In genomic region chr1:2003564-2004131, GRCh38 we compare ENCODE assay signal across 8 cellular contexts. TPM values are rescaled to one million over a fixed set of nuclear protein-coding genes. Genes with fewer than 3 reads are reported as not detected.
DNase-seq lines count a peak whose midpoint lies in the region; ATAC-seq and TF ChIP-seq lines count a peak whose summit lies in the region.

A gene with protein sequence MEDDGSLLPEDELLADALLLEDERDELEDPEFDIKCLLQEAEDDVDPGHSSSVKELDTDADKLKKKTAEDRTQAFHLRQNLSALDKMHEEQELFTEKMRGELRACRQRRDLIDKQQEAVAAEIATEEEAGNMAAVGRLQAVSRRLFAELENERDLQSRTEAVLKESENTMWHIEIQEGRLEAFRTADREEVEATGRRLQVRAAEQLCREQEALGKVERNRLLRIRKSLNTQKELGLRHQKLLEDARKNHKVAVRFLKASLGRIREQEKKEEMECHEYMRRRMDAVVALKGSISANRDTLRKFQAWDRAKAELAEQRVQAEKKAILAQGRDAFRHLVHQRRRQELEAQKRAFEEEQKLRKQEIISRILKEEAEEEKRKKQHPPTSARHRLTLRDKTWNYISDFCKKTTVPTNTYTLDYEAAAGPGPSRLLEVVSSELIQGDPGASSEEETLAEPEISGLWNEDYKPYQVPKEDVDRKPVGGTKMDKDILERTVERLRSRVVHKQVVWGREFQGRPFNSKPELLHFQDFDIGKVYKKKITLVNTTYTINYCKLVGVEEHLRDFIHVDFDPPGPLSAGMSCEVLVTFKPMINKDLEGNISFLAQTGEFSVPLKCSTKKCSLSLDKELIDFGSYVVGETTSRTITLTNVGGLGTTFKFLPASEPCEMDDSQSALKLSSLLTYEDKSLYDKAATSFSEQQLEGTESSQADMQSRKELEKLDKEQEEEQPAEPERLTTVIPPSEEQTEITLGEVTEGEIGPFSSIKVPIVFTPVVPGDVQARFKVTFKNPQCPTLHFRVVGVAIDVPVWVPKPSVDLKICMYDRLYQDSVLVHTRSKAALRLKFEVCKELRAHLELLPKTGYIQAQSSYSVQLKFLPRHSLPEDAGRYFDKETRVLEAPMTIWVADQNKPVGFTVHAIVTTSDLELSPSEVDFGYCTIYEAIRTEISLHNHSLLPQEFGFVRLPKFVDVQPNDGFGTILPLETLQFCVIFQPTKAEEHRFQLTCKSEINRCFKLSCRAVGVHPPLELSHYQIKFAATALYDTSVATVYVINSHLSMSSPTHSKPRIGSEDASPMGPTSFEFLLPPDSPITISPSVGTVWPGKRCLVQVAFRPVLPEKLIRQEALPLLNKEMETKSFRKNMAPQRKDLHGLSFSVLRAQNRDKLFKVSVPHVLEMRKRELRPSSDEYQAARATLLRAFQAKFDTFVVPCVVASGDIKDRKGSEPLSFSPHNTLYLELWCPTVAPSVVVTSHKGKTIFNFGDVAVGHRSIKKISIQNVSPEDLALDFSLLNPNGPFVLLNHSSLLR (N-terminal part only) (minus strand): TSS chr1:2003786. CDS start chr1:1990956, 12,830 bp downstream.

- H3K27ac ChIP-seq in iPS-18a (ENCODE audit: low read length) (no peak within 1 kb of the TSS), upper lobe of left lung (no peak within 1 kb of the TSS), vagina (no peak within 1 kb of the TSS)

- intact Hi-C loops in vagina (cut with DNase I) = no loop called here

- no peak for TF ChIP-seq POLR2A in upper lobe of left lung (IDR thresholded peaks at IDR 0.05)
- no peak for TF ChIP-seq POLR2A in vagina (IDR thresholded peaks at IDR 0.05)

- H3K36me3 Mint-ChIP-seq in activated naive CD4-positive, alpha-beta T cell treated with anti-CD3 and anti-CD28 coated beads, Interleukin-2, amount 10 ng/mL, durations not matched to agents 7 days and 5 days = no peaks in the 10 kb centered on the region
- no peaks in the 10 kb centered on the region for H3K36me3 Mint-ChIP-seq in activated naive CD8-positive, alpha-beta T cell treated with anti-CD3 and anti-CD28 coated beads for 36 hours

- 5 to 10% methylated on average over 11 to 18 of the region's 48 CpGs for WGBS in upper lobe of left lung, 2 donors

- CTCF ChIA-PET in activated naive CD4-positive, alpha-beta T cell treated with anti-CD3 and anti-CD28 coated beads, Interleukin-2, amount 10 ng/mL, durations not matched to agents 7 days and 5 days (lab: Charles Lee) = interaction anchor here (1.3 kb wide), 1 partner anchor 41 kb away, joined by 3 read pairs; no protein-coding TSS in a partner anchor

- ATAC-seq in upper lobe of left lung (ENCODE audit: low FRiP score in 2 of 2) (peak in 1 of 2 donors; percentile 60), GM18858 (IDR thresholded peaks at IDR 0.05; ENCODE audit: unreplicated experiment) (no peak), GM21423 (IDR thresholded peaks at IDR 0.05; ENCODE audit: unreplicated experiment) (no peak)

- H3K9me3 ChIP-seq in iPS-18a (ENCODE audit: control insufficient read depth, low read depth, low read length) (no peaks in the 10 kb centered on the region), upper lobe of left lung (no peaks in the 10 kb centered on the region), vagina (no peaks in the 10 kb centered on the region)

- TF ChIP-seq CTCF in upper lobe of left lung (IDR thresholded peaks at IDR 0.05) (no peak), vagina (IDR thresholded peaks at IDR 0.05) (no peak)

- H3K27me3 Mint-ChIP-seq in activated naive CD4-positive, alpha-beta T cell treated with anti-CD3 and anti-CD28 coated beads, Interleukin-2, amount 10 ng/mL, durations not matched to agents 7 days and 5 days = peaks cover 72% of the 10 kb centered on the region
- peaks cover 65% of the 10 kb centered on the region for H3K27me3 Mint-ChIP-seq in activated naive CD8-positive, alpha-beta T cell treated with anti-CD3 and anti-CD28 coated beads for 36 hours

- peak within 1 kb of the TSS; percentile 46 for H3K4me3 ChIP-seq in iPS-18a (ENCODE audit: low read length)
- H3K4me3 ChIP-seq in upper lobe of left lung = peak within 1 kb of the TSS in 2 of 4 donors; percentile 15 to 26
- H3K4me3 ChIP-seq in vagina = no peak within 1 kb of the TSS

- no peaks in the 10 kb centered on the region for H3K4me1 Mint-ChIP-seq in activated naive CD4-positive, alpha-beta T cell treated with anti-CD3 and anti-CD28 coated beads, Interleukin-2, amount 10 ng/mL, durations not matched to agents 7 days and 5 days
- H3K4me1 Mint-ChIP-seq in activated naive CD8-positive, alpha-beta T cell treated with anti-CD3 and anti-CD28 coated beads for 36 hours = no peaks in the 10 kb centered on the region

- DNase-seq in activated naive CD4-positive, alpha-beta T cell treated with anti-CD3 and anti-CD28 coated beads, Interleukin-2, amount 10 ng/mL, durations not matched to agents 7 days and 5 days = peak; percentile 39
- no peak for DNase-seq in activated naive CD4-positive, alpha-beta T cell (lab: John Stamatoyannopoulos, UW)
- peak; percentile 56 for DNase-seq in activated naive CD8-positive, alpha-beta T cell treated with anti-CD3 and anti-CD28 coated beads for 36 hours
- DNase-seq in upper lobe of left lung (peak; percentile 26 to 91), vagina (ENCODE audit: extremely low spot score in 2 of 2) (no peak)

- no peaks in the 10 kb centered on the region for H3K9me3 Mint-ChIP-seq in activated naive CD4-positive, alpha-beta T cell treated with anti-CD3 and anti-CD28 coated beads, Interleukin-2, amount 10 ng/mL, durations not matched to agents 7 days and 5 days
- no peaks in the 10 kb centered on the region for H3K9me3 Mint-ChIP-seq in activated naive CD8-positive, alpha-beta T cell treated with anti-CD3 and anti-CD28 coated beads for 36 hours

- TF ChIP-seq EP300 in upper lobe of left lung (IDR thresholded peaks at IDR 0.05) = no peak

- no peak within 1 kb of the TSS for H3K27ac Mint-ChIP-seq in activated naive CD4-positive, alpha-beta T cell treated with anti-CD3 and anti-CD28 coated beads, Interleukin-2, amount 10 ng/mL, durations not matched to agents 7 days and 5 days
- H3K27ac Mint-ChIP-seq in activated naive CD8-positive, alpha-beta T cell treated with anti-CD3 and anti-CD28 coated beads for 36 hours = no peak within 1 kb of the TSS

- no peak within 1 kb of the TSS for H3K9ac ChIP-seq in iPS-18a (ENCODE audit: low read length)

- peaks cover 7% of the 10 kb centered on the region for H3K27me3 ChIP-seq in iPS-18a (ENCODE audit: control insufficient read depth, insufficient read depth, low read length)
- H3K27me3 ChIP-seq in upper lobe of left lung = peaks cover 0 to 11% (median 0%) of the 10 kb centered on the region in 4 donors
- peaks cover 10% of the 10 kb centered on the region for H3K27me3 ChIP-seq in vagina

- no peak within 1 kb of the TSS for H3K4me3 Mint-ChIP-seq in activated naive CD4-positive, alpha-beta T cell treated with anti-CD3 and anti-CD28 coated beads, Interleukin-2, amount 10 ng/mL, durations not matched to agents 7 days and 5 days
- H3K4me3 Mint-ChIP-seq in activated naive CD8-positive, alpha-beta T cell treated with anti-CD3 and anti-CD28 coated beads for 36 hours = no peak within 1 kb of the TSS

- H3K36me3 ChIP-seq in iPS-18a (ENCODE audit: control insufficient read depth, low read depth, low read length) (no peaks in the 10 kb centered on the region), upper lobe of left lung (no peaks in the 10 kb centered on the region), vagina (no peaks in the 10 kb centered on the region)

- H3K4me1 ChIP-seq in iPS-18a (ENCODE audit: control insufficient read depth, low read depth, low read length) (no peaks in the 10 kb centered on the region), upper lobe of left lung (peaks cover 0 to 8% (median 6%) of the 10 kb centered on the region in 4 donors), vagina (peaks cover 10% of the 10 kb centered on the region)

RNA-seq across cellular contexts. Expression of the gene that starts here (rescaled TPM):
- under 1 TPM; 0.31 to 0.46 TPM for total RNA-seq in activated naive CD8-positive, alpha-beta T cell treated with anti-CD3 and anti-CD28 coated beads for 36 hours
- total RNA-seq in upper lobe of left lung (10 to 100 TPM in 2 of 6 donors, 1 to 10 TPM in 3, under 1 TPM in 1; 0.14 to 19.8 (median 6.2) TPM), vagina (not detected)

Comparison
In these comparisons a context has a peak if more than half of its experiments do, and no peak if none do; other contexts are left out.
1. DNase-seq: peak in activated naive CD4-positive, alpha-beta T cell treated with anti-CD3 and anti-CD28 coated beads, Interleukin-2, amount 10 ng/mL, durations not matched to agents 7 days and 5 days (single experiment) and upper lobe of left lung (2 of 2); none in activated naive CD4-positive, alpha-beta T cell (0 of 4) and vagina (0 of 2).
2. Peak in DNase-seq in activated naive CD8-positive, alpha-beta T cell treated with anti-CD3 and anti-CD28 coated beads for 36 hours; RNA of the gene not detected or under 1 TPM.